In the genomic region with DNA sequence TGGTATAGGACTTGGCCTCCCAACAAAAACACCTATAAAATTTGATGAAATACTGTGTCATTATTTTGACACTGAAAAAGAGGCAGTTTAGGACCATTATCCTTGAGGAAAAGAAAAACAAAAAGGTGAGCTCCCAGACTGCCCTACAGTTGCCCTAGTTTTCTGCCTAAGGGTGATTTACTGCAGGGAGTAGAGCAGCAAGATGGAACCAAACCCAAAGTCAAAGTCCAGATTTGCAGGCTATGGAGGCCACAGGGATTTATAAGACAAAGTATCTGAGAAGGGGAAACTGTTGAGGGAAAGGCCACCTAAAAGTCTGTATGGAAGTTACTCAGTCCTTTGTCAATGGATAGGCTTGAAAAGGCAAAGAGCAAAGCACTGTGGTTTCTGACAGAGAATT, we compare ENCODE assay signal across 1 cellular context.
TF ChIP-seq lines count a peak whose summit lies in the region.

No MANE protein-coding gene starts in this region.

TF ChIP-seq in K562, 482 proteins besides CTCF, POLR2A, EP300 and RAD21:
- no peak for TF ChIP-seq SMARCA4 (IDR thresholded peaks at IDR 0.05)
- TF ChIP-seq, protein P1, sequence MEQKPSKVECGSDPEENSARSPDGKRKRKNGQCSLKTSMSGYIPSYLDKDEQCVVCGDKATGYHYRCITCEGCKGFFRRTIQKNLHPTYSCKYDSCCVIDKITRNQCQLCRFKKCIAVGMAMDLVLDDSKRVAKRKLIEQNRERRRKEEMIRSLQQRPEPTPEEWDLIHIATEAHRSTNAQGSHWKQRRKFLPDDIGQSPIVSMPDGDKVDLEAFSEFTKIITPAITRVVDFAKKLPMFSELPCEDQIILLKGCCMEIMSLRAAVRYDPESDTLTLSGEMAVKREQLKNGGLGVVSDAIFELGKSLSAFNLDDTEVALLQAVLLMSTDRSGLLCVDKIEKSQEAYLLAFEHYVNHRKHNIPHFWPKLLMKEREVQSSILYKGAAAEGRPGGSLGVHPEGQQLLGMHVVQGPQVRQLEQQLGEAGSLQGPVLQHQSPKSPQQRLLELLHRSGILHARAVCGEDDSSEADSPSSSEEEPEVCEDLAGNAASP (IDR thresholded peaks at IDR 0.05), result no peak
- no peak for TF ChIP-seq GABPB2 (CRISPR knock-in tag; conservative IDR thresholded peaks at IDR 0.05)
- TF ChIP-seq SMARCA5 (IDR thresholded peaks at IDR 0.05), result no peak
- no peak for TF ChIP-seq BRD9 (IDR thresholded peaks at IDR 0.05; ENCODE audit: low read depth, partially characterized antibody)
- no peak for TF ChIP-seq PYGO2 (tag; IDR thresholded peaks at IDR 0.05)
